Comparison of ENCODE assay signal across 24 cellular contexts in genomic region chr1:9845914-9846313, GRCh38. TPM values are rescaled to one million over a fixed set of nuclear protein-coding genes. Genes with fewer than 3 reads are reported as not detected.
A peak's percentile ranks its signal among the peaks of the same experiment; 100 is the strongest.
DNase-seq lines count a peak whose midpoint lies in the region; TF ChIP-seq lines count a peak whose summit lies in the region.
"Had no signal": no experiment of that assay in that cellular context is flagged by ENCODE, and none has a peak within 500 bp of the region (broad histone marks: within the 10 kb centered on the region; RNA-seq: fewer than 3 reads in every experiment).

No MANE protein-coding gene starts in this region.

- no peak overlapping the region; a peak in 1 of 5 replicates for H3K4me3 Mint-ChIP-seq in H9
- no peak overlapping the region for H3K4me3 Mint-ChIP-seq in activated T-helper 1 cell treated with anti-CD3 and anti-CD28 coated beads, Interleukin-12 subunit alpha, Interleukin-12 subunit beta, Interleukin-2, Interleukin-4 antibody, amounts not matched to agents 30 ng/mL and 10 ng/mL and 1 ng/mL, durations not matched to agents 14 hours and 24 hours and 36 hours
- H3K4me3 Mint-ChIP-seq: activated CD4-positive, alpha-beta memory T cell treated with anti-CD3 and anti-CD28 coated beads for 36 hours; activated naive CD8-positive, alpha-beta T cell treated with anti-CD3 and anti-CD28 coated beads, Interleukin-2, amount 10 ng/mL, durations not matched to agents 7 days and 5 days; CD4-positive, CD25-positive, alpha-beta regulatory T cell; central memory CD8-positive, alpha-beta T cell; naive B cell; stimulated activated naive B cell treated with anti-CD40 and anti-IgM and Interleukin-4, amounts not matched to agents 10 μg/mL and 1 μg/mL and 100 μg/mL, for 72 hours had no signal

- H3K27ac Mint-ChIP-seq in H9 = peak overlapping the region in 1 of 3 experiments; percentile 86; a peak in 3 of 7 replicates
- H3K27ac Mint-ChIP-seq in activated T-helper 1 cell treated with anti-CD3 and anti-CD28 coated beads, Interleukin-12 subunit alpha, Interleukin-12 subunit beta, Interleukin-2, Interleukin-4 antibody, amounts not matched to agents 30 ng/mL and 10 ng/mL and 1 ng/mL, durations not matched to agents 14 hours and 24 hours and 36 hours = no peak overlapping the region
- H3K27ac Mint-ChIP-seq: activated CD4-positive, alpha-beta memory T cell treated with anti-CD3 and anti-CD28 coated beads for 36 hours; activated naive CD8-positive, alpha-beta T cell treated with anti-CD3 and anti-CD28 coated beads, Interleukin-2, amount 10 ng/mL, durations not matched to agents 7 days and 5 days; stimulated activated naive B cell treated with anti-CD40 and anti-IgM and Interleukin-4, amounts not matched to agents 10 μg/mL and 1 μg/mL and 100 μg/mL, for 72 hours had no signal

- H3K4ac ChIP-seq in H9 (ENCODE audit: low read depth, low read length) = no peak overlapping the region

- H3K56ac ChIP-seq in H9 (ENCODE audit: insufficient read length, low read depth, low read length) = no peak overlapping the region

- H3K36me3 ChIP-seq in PC-9 (ENCODE audit: low read depth) (no peaks in the 10 kb centered on the region), prostate gland (no peaks in the 10 kb centered on the region)
- H3K36me3 ChIP-seq: right atrium auricular region had no signal

- H3K9me3 ChIP-seq in H9 (ENCODE audit: control insufficient read depth, low read depth, low read length) = no peaks in the 10 kb centered on the region
- no peaks in the 10 kb centered on the region for H3K9me3 ChIP-seq in PC-9 (ENCODE audit: insufficient read depth, low read depth)
- H3K9me3 ChIP-seq in prostate gland = no peaks in the 10 kb centered on the region
- H3K9me3 ChIP-seq: right atrium auricular region, testis had no signal

- no peak overlapping the region for H3T11ph ChIP-seq in H9 (ENCODE audit: low read length)

- no peak overlapping the region for H3K23ac ChIP-seq in H9 (ENCODE audit: insufficient read length, low read depth, low read length)

- H3F3A ChIP-seq in PC-9 (ENCODE audit: insufficient read depth, low read depth) = no peaks in the 10 kb centered on the region

- H3K27me3 ChIP-seq in H9 (ENCODE audit: insufficient read depth, low read length) (no peaks in the 10 kb centered on the region), PC-9 (ENCODE audit: insufficient read depth, low read depth) (no peaks in the 10 kb centered on the region), dorsolateral prefrontal cortex (no peaks in the 10 kb centered on the region), prostate gland (replicated peaks; ENCODE audit: insufficient read depth) (no peaks in the 10 kb centered on the region)
- H3K27me3 ChIP-seq: right atrium auricular region, testis had no signal

- no peak overlapping the region for H3K14ac ChIP-seq in H9 (ENCODE audit: insufficient read depth, low read length)

- H3K9ac ChIP-seq in H9 (ENCODE audit: extremely low read depth, insufficient read length, low read length) = no peak overlapping the region
- H3K9ac ChIP-seq: KMS-11 had no signal

- no peak overlapping the region for H2BK20ac ChIP-seq in H9 (ENCODE audit: low read depth, low read length, poor library complexity, severe bottlenecking)

- CTCF ChIA-PET in PC-9 (lab: Charles Lee) = no interaction called here

- H3K23me2 ChIP-seq in H9 (ENCODE audit: insufficient read length, low read depth, low read length, poor library complexity, severe bottlenecking) = no peaks in the 10 kb centered on the region

- H3K79me1 ChIP-seq in H9 (ENCODE audit: insufficient read depth, low read depth, low read length, poor library complexity, severe bottlenecking) = no peaks in the 10 kb centered on the region

- H3K4me2 ChIP-seq in H9 (ENCODE audit: insufficient read depth, insufficient read length, low read length) (no peak overlapping the region), PC-9 (no peak overlapping the region)
- H3K4me2 ChIP-seq: KMS-11 had no signal

- H4K20me1 ChIP-seq in H9 (ENCODE audit: control insufficient read depth, insufficient read depth, insufficient read length) (no peaks in the 10 kb centered on the region), PC-9 (ENCODE audit: insufficient read depth) (no peaks in the 10 kb centered on the region)

- no peak overlapping the region for H3K4me3 ChIP-seq in PC-9
- H3K4me3 ChIP-seq in dorsolateral prefrontal cortex = peak overlapping the region in 17 of 59 donors; percentile 6 to 43 (median 21)
- H3K4me3 ChIP-seq in prostate gland = no peak overlapping the region
- H3K4me3 ChIP-seq: right atrium auricular region, testis had no signal

- no CpG with 5 or more reads among the region's 9 CpGs for WGBS in H9 (ENCODE audit: extremely low coverage, insufficient read length, low lambda C conversion rate)
- 66% methylated on average over 9 of the region's 9 CpGs for WGBS in prostate gland

- H3K9me2 ChIP-seq in PC-9 (ENCODE audit: insufficient read depth) = no peaks in the 10 kb centered on the region

- no peak overlapping the region for H2AK5ac ChIP-seq in H9 (ENCODE audit: insufficient read length, low read length)

- H2AFZ ChIP-seq in H9 (ENCODE audit: low read length) (no peak overlapping the region), PC-9 (no peak overlapping the region)

- POLR2A ChIA-PET in PC-9 (lab: Charles Lee; ENCODE audit: unreplicated experiment) = no interaction called here

- no peak for TF ChIP-seq POLR2A in prostate gland (IDR thresholded peaks at IDR 0.05)

- intact Hi-C loops in PC-9 (cut with micrococcal nuclease; ENCODE audit: unreplicated experiment) (no loop called here), dorsolateral prefrontal cortex (cut with DNase I) (no loop called here), prostate gland (cut with DNase I) (no loop called here)
- intact Hi-C loops in activated T-helper 1 cell treated with anti-CD3 and anti-CD28 coated beads, Interleukin-12 subunit alpha, Interleukin-12 subunit beta, Interleukin-2, Interleukin-4 antibody, amounts not matched to agents 30 ng/mL and 10 ng/mL and 1 ng/mL, durations not matched to agents 14 hours and 24 hours and 36 hours (cut with micrococcal nuclease) = no loop called here

- H4K5ac ChIP-seq in H9 (ENCODE audit: insufficient read length, low read depth, low read length) = no peak overlapping the region

- H4K8ac ChIP-seq in H9 (replicated peaks; ENCODE audit: insufficient read length, low read depth, low read length) = no peak overlapping the region

- no peaks in the 10 kb centered on the region for H3K27me3 Mint-ChIP-seq in H9 (ENCODE audit: low read depth)
- peaks cover 7% of the 10 kb centered on the region for H3K27me3 Mint-ChIP-seq in activated T-helper 1 cell treated with anti-CD3 and anti-CD28 coated beads, Interleukin-12 subunit alpha, Interleukin-12 subunit beta, Interleukin-2, Interleukin-4 antibody, amounts not matched to agents 30 ng/mL and 10 ng/mL and 1 ng/mL, durations not matched to agents 14 hours and 24 hours and 36 hours (ENCODE audit: insufficient read depth)
- H3K27me3 Mint-ChIP-seq: activated CD4-positive, alpha-beta memory T cell treated with anti-CD3 and anti-CD28 coated beads for 36 hours; activated naive CD8-positive, alpha-beta T cell treated with anti-CD3 and anti-CD28 coated beads, Interleukin-2, amount 10 ng/mL, durations not matched to agents 7 days and 5 days; CD4-positive, CD25-positive, alpha-beta regulatory T cell; central memory CD8-positive, alpha-beta T cell; naive B cell; stimulated activated naive B cell treated with anti-CD40 and anti-IgM and Interleukin-4, amounts not matched to agents 10 μg/mL and 1 μg/mL and 100 μg/mL, for 72 hours had no signal

- H3K18ac ChIP-seq in H9 (ENCODE audit: insufficient read length, low read depth, low read length) = no peak overlapping the region

- no peaks in the 10 kb centered on the region for H3K36me3 Mint-ChIP-seq in H9 (ENCODE audit: insufficient read depth in 1 of 3, low read depth in 3 of 3)
- no peaks in the 10 kb centered on the region for H3K36me3 Mint-ChIP-seq in activated T-helper 1 cell treated with anti-CD3 and anti-CD28 coated beads, Interleukin-12 subunit alpha, Interleukin-12 subunit beta, Interleukin-2, Interleukin-4 antibody, amounts not matched to agents 30 ng/mL and 10 ng/mL and 1 ng/mL, durations not matched to agents 14 hours and 24 hours and 36 hours (ENCODE audit: low read depth)
- H3K36me3 Mint-ChIP-seq: activated CD4-positive, alpha-beta memory T cell treated with anti-CD3 and anti-CD28 coated beads for 36 hours; activated naive CD8-positive, alpha-beta T cell treated with anti-CD3 and anti-CD28 coated beads, Interleukin-2, amount 10 ng/mL, durations not matched to agents 7 days and 5 days; CD4-positive, CD25-positive, alpha-beta regulatory T cell; naive B cell; stimulated activated naive B cell treated with anti-CD40 and anti-IgM and Interleukin-4, amounts not matched to agents 10 μg/mL and 1 μg/mL and 100 μg/mL, for 72 hours had no signal

- no peak overlapping the region for H2BK15ac ChIP-seq in H9 (ENCODE audit: low read depth, low read length)

- H3K9me3 Mint-ChIP-seq in H9 = peaks cover 0 to 3% of the 10 kb centered on the region in 2 experiments; a peak in 1 of 5 replicates
- H3K9me3 Mint-ChIP-seq in activated T-helper 1 cell treated with anti-CD3 and anti-CD28 coated beads, Interleukin-12 subunit alpha, Interleukin-12 subunit beta, Interleukin-2, Interleukin-4 antibody, amounts not matched to agents 30 ng/mL and 10 ng/mL and 1 ng/mL, durations not matched to agents 14 hours and 24 hours and 36 hours = no peaks in the 10 kb centered on the region
- H3K9me3 Mint-ChIP-seq: activated CD4-positive, alpha-beta memory T cell treated with anti-CD3 and anti-CD28 coated beads for 36 hours; activated naive CD8-positive, alpha-beta T cell treated with anti-CD3 and anti-CD28 coated beads, Interleukin-2, amount 10 ng/mL, durations not matched to agents 7 days and 5 days; CD4-positive, CD25-positive, alpha-beta regulatory T cell; central memory CD8-positive, alpha-beta T cell; naive B cell; stimulated activated naive B cell treated with anti-CD40 and anti-IgM and Interleukin-4, amounts not matched to agents 10 μg/mL and 1 μg/mL and 100 μg/mL, for 72 hours had no signal

- H3K4me1 Mint-ChIP-seq in H9 = peaks cover 30 to 56% of the 10 kb centered on the region in 2 experiments
- peaks cover 5% of the 10 kb centered on the region for H3K4me1 Mint-ChIP-seq in activated T-helper 1 cell treated with anti-CD3 and anti-CD28 coated beads, Interleukin-12 subunit alpha, Interleukin-12 subunit beta, Interleukin-2, Interleukin-4 antibody, amounts not matched to agents 30 ng/mL and 10 ng/mL and 1 ng/mL, durations not matched to agents 14 hours and 24 hours and 36 hours (ENCODE audit: low read depth)
- H3K4me1 Mint-ChIP-seq: central memory CD8-positive, alpha-beta T cell had no signal

- TF ChIP-seq CTCF in H9 (conservative IDR thresholded peaks at IDR 0.05) = no peak
- TF ChIP-seq CTCF in PC-9 (conservative IDR thresholded peaks at IDR 0.05) = no peak
- TF ChIP-seq CTCF in dorsolateral prefrontal cortex (IDR thresholded peaks at IDR 0.05 in 54 of 56, conservative IDR thresholded peaks at IDR 0.05 in 2 of 56; ENCODE audit: low read depth in 1 of 56, partially characterized antibody in 56 of 56) = no peak
- no peak for TF ChIP-seq CTCF in prostate gland (IDR thresholded peaks at IDR 0.05)

- no peaks in the 10 kb centered on the region for H3K4me1 ChIP-seq in H9 (ENCODE audit: insufficient read depth, low read length)
- peaks cover 16% of the 10 kb centered on the region for H3K4me1 ChIP-seq in PC-9 (replicated peaks; ENCODE audit: insufficient read depth)
- peaks cover 15% of the 10 kb centered on the region for H3K4me1 ChIP-seq in prostate gland (replicated peaks)

- H3K79me2 ChIP-seq in H9 (ENCODE audit: insufficient read depth, low read length) (no peaks in the 10 kb centered on the region), PC-9 (ENCODE audit: low read depth) (no peaks in the 10 kb centered on the region)

- H2BK12ac ChIP-seq in H9 (ENCODE audit: insufficient read length, low read depth, low read length) = no peak overlapping the region

- H2BK120ac ChIP-seq in H9 (ENCODE audit: low read depth, low read length, poor library complexity, severe bottlenecking) = no peak overlapping the region

- no peak overlapping the region for H4K91ac ChIP-seq in H9 (ENCODE audit: insufficient read length, low read depth, low read length)

- DNase-seq in H9 = peak; percentile 22
- DNase-seq in PC-9 = no peak
- DNase-seq in dorsolateral prefrontal cortex = no peak
- DNase-seq in prostate gland (ENCODE audit: low spot score) = no peak
- no peak for DNase-seq in HCEC 1CT
- no peak for DNase-seq in NCI-H1417 treated with DMSO at 0.1 percent for 48 hours (lab: John Stamatoyannopoulos, UW)
- DNase-seq in activated T-helper 1 cell treated with anti-CD3 and anti-CD28 coated beads, Interleukin-12 subunit alpha, Interleukin-12 subunit beta, Interleukin-2, Interleukin-4 antibody, amounts not matched to agents 30 ng/mL and 10 ng/mL and 1 ng/mL, durations not matched to agents 14 hours and 24 hours and 36 hours (ENCODE audit: low spot score) = no peak
- DNase-seq: activated CD4-positive, alpha-beta memory T cell treated with anti-CD3 and anti-CD28 coated beads for 36 hours; activated effector memory CD4-positive, alpha-beta T cell treated with anti-CD3 and anti-CD28 coated beads, Interleukin-2, amount 50 U/mL, for 16 hours; activated naive CD8-positive, alpha-beta T cell treated with anti-CD3 and anti-CD28 coated beads, Interleukin-2, amount 10 ng/mL, durations not matched to agents 7 days and 5 days; CD4-positive, CD25-positive, alpha-beta regulatory T cell; GOT3; naive B cell; NCI-H1694 treated with DMSO at 0.1 percent for 48 hours; NCI-H526 treated with DMSO at 0.1 percent for 48 hours; SHP77 treated with DMSO at 0.1 percent for 48 hours; stimulated activated CD4-positive, alpha-beta T cell treated with anti-CD3 and anti-CD28 coated beads, Interleukin-4, amount 100 ng/mL, for 1 hour; stimulated activated naive B cell treated with anti-CD40 and anti-IgM and Interleukin-4, amounts not matched to agents 10 μg/mL and 1 μg/mL and 100 μg/mL, for 72 hours; SW 1271; testis had no signal

- H3K27ac ChIP-seq in H9 (ENCODE audit: insufficient read length, low read depth, low read length) = no peak overlapping the region
- no peak overlapping the region for H3K27ac ChIP-seq in PC-9
- peak overlapping the region in 52 of 59 donors; percentile 8 to 99 (median 80) for H3K27ac ChIP-seq in dorsolateral prefrontal cortex
- H3K27ac ChIP-seq in prostate gland = peak overlapping the region; percentile 26 to 33
- H3K27ac ChIP-seq: epithelial cell of prostate, KMS-11, right atrium auricular region, testis had no signal

- TSS peak; percentile 18 for BruUV-seq in PC-9 (replicated peaks; lab: Mats Ljungman, UMichigan)

- H2BK5ac ChIP-seq in H9 (ENCODE audit: insufficient read length, low read length) = no peak overlapping the region

RNA-seq across cellular contexts. Expression of gene CLSTN1, which starts 22.1 kb away (rescaled TPM):
- total RNA-seq in H9 (2021) (100 and 101 TPM in 2 replicates), PC-9 (2021) (138 and 140 TPM in 2 replicates), dorsolateral prefrontal cortex (100 to 1,000 TPM; 260 to 770 (median 557) TPM), prostate gland (100 to 1,000 TPM; 133 to 230 TPM)
- 48.0 and 48.6 TPM in 2 replicates for total RNA-seq in activated T-helper 1 cell treated with anti-CD3 and anti-CD28 coated beads, Interleukin-12 subunit alpha, Interleukin-12 subunit beta, Interleukin-2, Interleukin-4 antibody, amounts not matched to agents 30 ng/mL and 10 ng/mL and 1 ng/mL, durations not matched to agents 14 hours and 24 hours and 36 hours

Comparison
In these comparisons a context has a peak if more than half of its experiments do, and no peak if none do; other contexts are left out.
1. H3K27ac ChIP-seq: peak in dorsolateral prefrontal cortex (52 of 59) and prostate gland (2 of 2); none in H9 (single experiment) and PC-9 (single experiment).